1 cellular context compared by ENCODE assay signal in genomic region chr12:50924131-50924438, GRCh38.
A peak's percentile ranks its signal among the peaks of the same experiment; 100 is the strongest.
TF ChIP-seq lines count a peak whose summit lies in the region.

No MANE protein-coding gene starts in this region.

TF ChIP-seq in K562, 482 proteins besides CTCF, POLR2A, EP300 and RAD21 (continued from another document):
- TF ChIP-seq CUX1 (CRISPR knock-in tag; IDR thresholded peaks at IDR 0.05): peak; percentile 72; the same call in 1 of the 2 replicates
- TF ChIP-seq TAF7 (tag; IDR thresholded peaks at IDR 0.05): peak; percentile 79
- no peak for TF ChIP-seq ZNF668 (CRISPR knock-in tag; IDR thresholded peaks at IDR 0.05)
- TF ChIP-seq KAT2B (IDR thresholded peaks at IDR 0.05; ENCODE audit: low read depth, low read length): no peak
- peak; percentile 52; the same call in 1 of the 2 replicates for TF ChIP-seq NFRKB (IDR thresholded peaks at IDR 0.05; ENCODE audit: low read depth)
